Comparison of ENCODE assay signal across 14 cellular contexts in genomic region chr9:16611969-16612368, GRCh38.
"Had no signal": no experiment of that assay in that cellular context is flagged by ENCODE, and none has a peak within 500 bp of the region (broad histone marks: within the 10 kb centered on the region; RNA-seq: fewer than 3 reads in every experiment).

No MANE protein-coding gene starts in this region.

- H3K27me3 ChIP-seq: ascending aorta, right atrium auricular region, tibial artery had no signal

- H3K9me3 ChIP-seq: ascending aorta, right atrium auricular region, tibial artery had no signal

- H3K36me3 ChIP-seq: ascending aorta, cardiac muscle cell, right atrium auricular region, tibial artery had no signal

- H3K4me2 ChIP-seq: smooth muscle cell had no signal

- H3K4me3 ChIP-seq: ascending aorta, cardiac muscle cell, right atrium auricular region, smooth muscle cell, tibial artery had no signal

- H3K4me1 ChIP-seq: ascending aorta, right atrium auricular region, tibial artery had no signal

- DNase-seq: activated CD4-positive, alpha-beta memory T cell treated with anti-CD3 and anti-CD28 coated beads for 36 hours; activated gamma-delta T cell treated with Interleukin-2 at 50 U/mL for 16 hours; activated naive CD8-positive, alpha-beta T cell treated with anti-CD3 and anti-CD28 coated beads for 36 hours; activated T-cell treated with anti-CD3 and anti-CD28 coated beads, Interleukin-2, amount 50 U/mL, for 48 hours; glutamatergic neuron; natural killer cell; T-helper 1 cell; tibial artery had no signal

- H3K27ac ChIP-seq: ascending aorta, cardiac muscle cell, right atrium auricular region, tibial artery, VCaP had no signal

- ATAC-seq: natural killer cell; stimulated activated memory B cell treated with anti-CD40 and anti-IgM and Interleukin-4, amounts not matched to agents 10 μg/mL and 1 μg/mL and 100 μg/mL, for 72 hours had no signal
